ENCODE assay signal across 27 cellular contexts in the genomic region with DNA sequence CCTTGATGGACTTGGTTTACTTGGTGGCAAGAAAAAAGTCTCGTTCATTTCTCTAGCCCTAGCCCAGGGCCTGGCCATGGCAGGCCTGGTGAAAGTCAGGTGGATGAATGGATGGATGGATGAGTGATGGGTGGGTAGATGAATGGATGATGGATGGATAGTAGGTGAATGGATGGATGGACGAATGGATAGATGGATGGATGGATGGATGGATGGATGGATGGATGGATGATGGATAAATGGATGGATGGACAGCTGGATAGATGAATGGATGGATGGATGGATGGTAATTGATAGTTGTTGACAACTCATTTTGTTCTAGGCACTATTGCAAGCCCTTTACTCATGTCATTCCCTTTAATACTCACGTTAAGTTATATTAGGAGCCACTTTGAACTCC.
"Had no signal": no experiment of that assay in that cellular context is flagged by ENCODE, and none has a peak within 500 bp of the region (broad histone marks: within the 10 kb centered on the region; RNA-seq: fewer than 3 reads in every experiment).

No MANE protein-coding gene starts in this region.

- FAIRE-seq: endometrium, islet of Langerhans, keratinocyte had no signal

- ATAC-seq: effector memory CD8-positive, alpha-beta T cell; esophagus mucosa; gastrocnemius medialis; heart right ventricle; left cardiac atrium; left lung; left ventricle myocardium superior; lower lobe of right lung had no signal

- H3K4me3 Mint-ChIP-seq: dendritic cell treated with granulocyte-macrophage colony-stimulating factor and Interleukin-4, amounts not matched to agents 40 ng/mL and 50 ng/mL, for 4 days; effector memory CD8-positive, alpha-beta T cell; endodermal cell; mesothelial cell of epicardium had no signal

- H3K9me3 Mint-ChIP-seq: dendritic cell treated with granulocyte-macrophage colony-stimulating factor and Interleukin-4, amounts not matched to agents 40 ng/mL and 50 ng/mL, for 4 days; effector memory CD8-positive, alpha-beta T cell had no signal

- H3K4me3 ChIP-seq: colonic mucosa, esophagus squamous epithelium, gastrocnemius medialis, heart right ventricle, left lung, lower lobe of right lung, mucosa of descending colon had no signal

- H3K36me3 ChIP-seq: colonic mucosa, esophagus squamous epithelium, gastrocnemius medialis, heart right ventricle, left lung, lower lobe of right lung had no signal

- DNase-seq: colonic mucosa; cortex of kidney; effector CD8-positive, alpha-beta T cell; effector memory CD8-positive, alpha-beta T cell; endodermal cell; erythroblast; esophagus squamous epithelium; foreskin fibroblast; foreskin melanocyte; gastrocnemius medialis; glutamatergic neuron; head of caudate nucleus; heart right ventricle; hippocampal formation; left cardiac atrium; left lung; left ventricle myocardium superior; lower lobe of right lung; mesenchymal stem cell; mucosa of descending colon had no signal

- H3K27ac Mint-ChIP-seq: dendritic cell treated with granulocyte-macrophage colony-stimulating factor and Interleukin-4, amounts not matched to agents 40 ng/mL and 50 ng/mL, for 4 days; effector memory CD8-positive, alpha-beta T cell; endodermal cell; mesothelial cell of epicardium had no signal

- H3K4me1 ChIP-seq: gastrocnemius medialis, left lung, lower lobe of right lung had no signal

- H3K4me1 Mint-ChIP-seq: mesothelial cell of epicardium had no signal

- H3K9me3 ChIP-seq: colonic mucosa, esophagus squamous epithelium, gastrocnemius medialis, lower lobe of right lung, mucosa of descending colon had no signal

- H3K27ac ChIP-seq: epithelial cell of prostate, esophagus squamous epithelium, gastrocnemius medialis, heart right ventricle, left lung, lower lobe of right lung had no signal

- H3K27me3 ChIP-seq: colonic mucosa had no signal
